ENCODE assay signal across 13 cellular contexts in genomic region chr3:193768069-193768391, GRCh38.
DNase-seq lines count a peak whose midpoint lies in the region; ATAC-seq and TF ChIP-seq lines count a peak whose summit lies in the region.
"Had no signal": no experiment of that assay in that cellular context is flagged by ENCODE, and none has a peak within 500 bp of the region (broad histone marks: within the 10 kb centered on the region; RNA-seq: fewer than 3 reads in every experiment).

No MANE protein-coding gene starts in this region.

- no peak overlapping the region for H2BK15ac ChIP-seq in neuronal stem cell (ENCODE audit: low read length)

- H2BK5ac ChIP-seq in neuronal stem cell (ENCODE audit: low read length) = no peak overlapping the region

- TF ChIP-seq CTCF in type B pancreatic cell (conservative IDR thresholded peaks at IDR 0.05) = no peak

- peaks cover 2 to 21% of the 10 kb centered on the region in 2 donors for H3K9me3 ChIP-seq in neuronal stem cell (replicated peaks in 1 of 2; ENCODE audit: control insufficient read depth in 2 of 2, insufficient read depth in 1 of 2, low read depth in 1 of 2, low read length in 2 of 2)
- H3K9me3 ChIP-seq: lower lobe of right lung had no signal

- H4K8ac ChIP-seq in neuronal stem cell (ENCODE audit: low read depth, low read length) = no peak overlapping the region

- in situ Hi-C loops in SK-MEL-5 (cut with HindIII; ENCODE audit: low pct_unique_long_range_greater_than_20kb, low sequenced_read_pairs) = no loop called here

- H3K14ac ChIP-seq in neuronal stem cell (ENCODE audit: low read length) = no peak overlapping the region

- no peak overlapping the region for H3K4ac ChIP-seq in neuronal stem cell (ENCODE audit: low read length)

- H3K4me1 Mint-ChIP-seq in activated CD8-positive, alpha-beta memory T cell treated with anti-CD3 and anti-CD28 coated beads, Interleukin-2, amount 10 ng/mL, durations not matched to agents 7 days and 5 days = no peaks in the 10 kb centered on the region
- H3K4me1 Mint-ChIP-seq in type B pancreatic cell (ENCODE audit: unreplicated experiment) = peaks cover 45% of the 10 kb centered on the region

- no peak overlapping the region for H2AK5ac ChIP-seq in neuronal stem cell (ENCODE audit: low read depth, low read length)

- H2BK12ac ChIP-seq in neuronal stem cell (ENCODE audit: low read length) = no peak overlapping the region

- peaks cover 0 to 33% (median 0%) of the 10 kb centered on the region in 3 experiments for H3K27me3 ChIP-seq in neuronal stem cell (ENCODE audit: control insufficient read depth in 3 of 3, insufficient read depth in 3 of 3, low read depth in 1 of 3, low read length in 3 of 3)

- H4K91ac ChIP-seq in neuronal stem cell (ENCODE audit: low read depth, low read length, poor library complexity) = no peak overlapping the region

- no peak overlapping the region for H2BK120ac ChIP-seq in neuronal stem cell (ENCODE audit: low read depth, low read length)

- no peak overlapping the region for H2AFZ ChIP-seq in neuronal stem cell (ENCODE audit: low read length)

- H3K4me1 ChIP-seq in neuronal stem cell (ENCODE audit: control insufficient read depth in 2 of 2, insufficient read depth in 1 of 2, low read depth in 1 of 2, low read length in 2 of 2) = peaks cover 15 to 27% of the 10 kb centered on the region in 2 donors
- H3K4me1 ChIP-seq: lower lobe of right lung had no signal

- no peak overlapping the region for H3K27ac ChIP-seq in neuronal stem cell (replicated peaks; ENCODE audit: low read length)
- H3K27ac ChIP-seq: lower lobe of right lung, SK-N-MC had no signal

- ATAC-seq in activated CD8-positive, alpha-beta memory T cell treated with anti-CD3 and anti-CD28 coated beads, Interleukin-2, amount 10 ng/mL, durations not matched to agents 7 days and 5 days = no peak
- no peak for ATAC-seq in GM19467 (IDR thresholded peaks at IDR 0.05; ENCODE audit: unreplicated experiment)
- ATAC-seq: lower lobe of right lung had no signal

- H3K27ac Mint-ChIP-seq in activated CD8-positive, alpha-beta memory T cell treated with anti-CD3 and anti-CD28 coated beads, Interleukin-2, amount 10 ng/mL, durations not matched to agents 7 days and 5 days = no peak overlapping the region
- peak overlapping the region; percentile 70 for H3K27ac Mint-ChIP-seq in type B pancreatic cell

- no peak overlapping the region for H3K4me3 ChIP-seq in neuronal stem cell (ENCODE audit: low read length in 2 of 2)
- H3K4me3 ChIP-seq: lower lobe of right lung, SK-N-MC had no signal

- H3K9ac ChIP-seq in neuronal stem cell (ENCODE audit: low read depth, low read length, poor library complexity) = no peak overlapping the region

- peaks cover 16% of the 10 kb centered on the region for H3K27me3 Mint-ChIP-seq in activated CD8-positive, alpha-beta memory T cell treated with anti-CD3 and anti-CD28 coated beads, Interleukin-2, amount 10 ng/mL, durations not matched to agents 7 days and 5 days
- no peaks in the 10 kb centered on the region for H3K27me3 Mint-ChIP-seq in type B pancreatic cell

- no peaks in the 10 kb centered on the region for H3K36me3 Mint-ChIP-seq in activated CD8-positive, alpha-beta memory T cell treated with anti-CD3 and anti-CD28 coated beads, Interleukin-2, amount 10 ng/mL, durations not matched to agents 7 days and 5 days
- H3K36me3 Mint-ChIP-seq in type B pancreatic cell = no peaks in the 10 kb centered on the region

- no peak overlapping the region for H3K4me3 Mint-ChIP-seq in activated CD8-positive, alpha-beta memory T cell treated with anti-CD3 and anti-CD28 coated beads, Interleukin-2, amount 10 ng/mL, durations not matched to agents 7 days and 5 days
- no peak overlapping the region for H3K4me3 Mint-ChIP-seq in type B pancreatic cell

- H3K4me2 ChIP-seq in neuronal stem cell (ENCODE audit: insufficient read depth, low read length, poor library complexity, severe bottlenecking) = no peak overlapping the region

- no peaks in the 10 kb centered on the region for H3K9me3 Mint-ChIP-seq in activated CD8-positive, alpha-beta memory T cell treated with anti-CD3 and anti-CD28 coated beads, Interleukin-2, amount 10 ng/mL, durations not matched to agents 7 days and 5 days (ENCODE audit: low read depth)
- H3K9me3 Mint-ChIP-seq in type B pancreatic cell = peaks cover 15% of the 10 kb centered on the region

- no peak overlapping the region for H3K23ac ChIP-seq in neuronal stem cell (ENCODE audit: low read depth, low read length, poor library complexity)

- H3K79me1 ChIP-seq in neuronal stem cell (ENCODE audit: low read depth, low read length) = no peaks in the 10 kb centered on the region

- peak; percentile 25 for DNase-seq in activated CD8-positive, alpha-beta memory T cell treated with anti-CD3 and anti-CD28 coated beads, Interleukin-2, amount 10 ng/mL, durations not matched to agents 7 days and 5 days
- DNase-seq in activated CD8-positive, alpha-beta memory T cell treated with anti-CD3 and anti-CD28 coated beads for 24 hours = no peak
- peak; percentile 27 for DNase-seq in SK-MEL-5 (ENCODE audit: low read depth, low spot score)
- DNase-seq in fibroblast of the conjunctiva (ENCODE audit: low read depth) = peak; percentile 36
- DNase-seq in type B pancreatic cell (ENCODE audit: extremely low spot score, unreplicated experiment) = peak; percentile 20
- no peak for DNase-seq in neuronal stem cell (ENCODE audit: low spot score)
- no peak for DNase-seq in stimulated activated CD4-positive, alpha-beta T cell treated with anti-CD3 and anti-CD28 coated beads, Interleukin-2, amount 100 ng/mL, for 24 hours
- DNase-seq: activated gamma-delta T cell treated with Interleukin-2 at 50 U/mL for 16 hours; central memory CD4-positive, alpha-beta T cell; Karpas-422; lower lobe of right lung had no signal

- no peak overlapping the region for H3K18ac ChIP-seq in neuronal stem cell (ENCODE audit: low read length)

- CTCF ChIA-PET in activated CD8-positive, alpha-beta memory T cell treated with anti-CD3 and anti-CD28 coated beads, Interleukin-2, amount 10 ng/mL, durations not matched to agents 7 days and 5 days (lab: Charles Lee) = interaction anchor here (2.6 kb wide), 1 partner anchor 548 kb away, joined by 6 read pairs; no protein-coding TSS in a partner anchor

- WGBS in neuronal stem cell (ENCODE audit: extremely low coverage in 2 of 2, insufficient read length in 2 of 2, insufficient replicate concordance in 1 of 2), 2 donors = no CpG with 5 or more reads among the region's 2 CpGs

- no peaks in the 10 kb centered on the region for H3K36me3 ChIP-seq in neuronal stem cell (replicated peaks in 1 of 2; ENCODE audit: control insufficient read depth in 2 of 2, insufficient read depth in 2 of 2, low read length in 2 of 2)
- H3K36me3 ChIP-seq: lower lobe of right lung had no signal

Comparison
In these comparisons a context has a peak if more than half of its experiments do, and no peak if none do; other contexts are left out.
1. DNase-seq: peak in activated CD8-positive, alpha-beta memory T cell treated with anti-CD3 and anti-CD28 coated beads, Interleukin-2, amount 10 ng/mL, durations not matched to agents 7 days and 5 days (single experiment), SK-MEL-5 (single experiment), fibroblast of the conjunctiva (single experiment) and type B pancreatic cell (single experiment); none in activated CD8-positive, alpha-beta memory T cell treated with anti-CD3 and anti-CD28 coated beads for 24 hours (single experiment), neuronal stem cell (single experiment) and stimulated activated CD4-positive, alpha-beta T cell treated with anti-CD3 and anti-CD28 coated beads, Interleukin-2, amount 100 ng/mL, for 24 hours (0 of 2).